ENCODE assay signal across 10 cellular contexts in the genomic region with DNA sequence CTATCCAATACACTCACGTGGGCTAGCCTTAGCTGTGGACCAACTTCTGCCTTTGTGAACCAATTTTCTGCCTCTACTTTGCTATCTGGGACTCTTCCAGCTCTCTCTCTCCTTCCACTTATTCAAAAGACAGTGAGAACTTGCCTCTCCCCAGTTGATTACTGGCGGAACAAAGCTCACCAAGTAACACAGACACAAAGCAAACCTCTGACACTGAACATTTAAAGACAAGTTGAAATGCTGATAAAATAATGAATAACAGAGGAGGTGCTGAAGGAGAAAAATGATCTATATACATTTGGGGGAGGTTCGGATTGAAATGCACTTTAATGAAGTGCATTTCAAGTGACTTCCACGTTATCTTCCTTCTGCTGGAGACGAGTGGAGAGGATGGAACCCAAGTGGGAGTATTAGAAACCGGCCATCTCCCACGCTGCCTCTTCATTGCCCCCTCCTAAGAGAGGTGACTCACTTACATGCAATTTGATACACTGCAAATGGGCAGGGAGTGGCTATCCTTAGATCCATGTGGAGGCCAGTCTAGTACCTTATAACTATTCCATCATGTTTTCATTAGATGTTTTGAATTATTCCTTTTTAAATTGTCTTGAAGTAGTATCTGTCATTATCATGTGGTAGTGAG. TPM values are rescaled to one million over a fixed set of nuclear protein-coding genes. Genes with fewer than 3 reads are reported as not detected.
A peak's percentile ranks its signal among the peaks of the same experiment; 100 is the strongest.
DNase-seq lines count a peak whose midpoint lies in the region; FAIRE-seq and TF ChIP-seq lines count a peak whose summit lies in the region.
"Had no signal": no experiment of that assay in that cellular context is flagged by ENCODE, and none has a peak within 500 bp of the region (broad histone marks: within the 10 kb centered on the region; RNA-seq: fewer than 3 reads in every experiment).

No MANE protein-coding gene starts in this region.

- intact Hi-C loops in activated naive CD4-positive, alpha-beta T cell treated with anti-CD3 and anti-CD28 coated beads for 36 hours (cut with micrococcal nuclease): no loop called here

- H3K4ac ChIP-seq in H1 (replicated peaks; ENCODE audit: insufficient read length, low read depth, low read length): no peak overlapping the region

- H3K27ac Mint-ChIP-seq in nephron: peak overlapping the region; percentile 26 to 80 (median 78)
- H3K27ac Mint-ChIP-seq in activated naive CD4-positive, alpha-beta T cell treated with anti-CD3 and anti-CD28 coated beads for 36 hours: no peak overlapping the region
- H3K27ac Mint-ChIP-seq: T-helper 1 cell treated with Interleukin-12 subunit alpha and Interleukin-12 subunit beta and Interleukin-4 antibody, amounts not matched to agents 30 μg/mL and 1 μg/mL, for 36 hours had no signal

- DNase-seq in DMS53 treated with DMSO at 0.1 percent for 48 hours (lab: John Stamatoyannopoulos, UW; ENCODE audit: unreplicated experiment) (peak; percentile 56), NCI-H226 (peak; percentile 92), H1 (ENCODE audit: low read depth in 1 of 2, low spot score in 2 of 2) (no peak), NCI-H446 treated with DMSO at 0.1 percent for 48 hours (lab: John Stamatoyannopoulos, UW) (no peak), 8988T (no peak), germinal center (ENCODE audit: low spot score) (no peak)
- DNase-seq in activated naive CD4-positive, alpha-beta T cell treated with anti-CD3 and anti-CD28 coated beads for 36 hours: no peak
- DNase-seq: NCI-H2081 had no signal

- H3K9me3 Mint-ChIP-seq in nephron: peaks cover 11% of the 10 kb centered on the region
- peaks cover 1% of the 10 kb centered on the region for H3K9me3 Mint-ChIP-seq in activated naive CD4-positive, alpha-beta T cell treated with anti-CD3 and anti-CD28 coated beads for 36 hours

- H3K27ac ChIP-seq in H1 (ENCODE audit: low read depth, low read length): no peak overlapping the region

- no peaks in the 10 kb centered on the region for H3K79me1 ChIP-seq in H1 (ENCODE audit: low read depth, low read length)

- H4K20me1 ChIP-seq in H1 (replicated peaks in 1 of 2; ENCODE audit: control insufficient read depth in 1 of 2, insufficient read depth in 2 of 2, low read length in 2 of 2): no peaks in the 10 kb centered on the region

- FAIRE-seq in H1 (lab: Jason Lieb, UNC): no peak

- TF ChIP-seq CTCF in H1 (IDR thresholded peaks at IDR 0.05; ENCODE audit: control extremely low read depth in 1 of 3, insufficient read depth in 1 of 3, low read depth in 1 of 3, low read length in 3 of 3) (no peak), nephron (IDR thresholded peaks at IDR 0.05; ENCODE audit: unreplicated experiment in 3 of 3) (no peak)

- no peak for TF ChIP-seq EP300 in H1 (IDR thresholded peaks at IDR 0.05; ENCODE audit: borderline replicate concordance in 1 of 2, low read depth in 2 of 2, low read length in 2 of 2)

- no peak overlapping the region for H3K4me3 ChIP-seq in H1 (ENCODE audit: extremely low read depth in 1 of 4, insufficient read depth in 2 of 4, low read depth in 3 of 4, low read length in 4 of 4)

- H3K4me3 Mint-ChIP-seq in nephron: peak overlapping the region in 2 of 3 experiments; percentile 37 to 69
- no peak overlapping the region for H3K4me3 Mint-ChIP-seq in activated naive CD4-positive, alpha-beta T cell treated with anti-CD3 and anti-CD28 coated beads for 36 hours
- H3K4me3 Mint-ChIP-seq: T-helper 1 cell treated with Interleukin-12 subunit alpha and Interleukin-12 subunit beta and Interleukin-4 antibody, amounts not matched to agents 30 μg/mL and 1 μg/mL, for 36 hours had no signal

- no peak overlapping the region for H3K14ac ChIP-seq in H1 (ENCODE audit: insufficient read length)

- POLR2A ChIA-PET in H1 (lab: Charles Lee; ENCODE audit: partially characterized antibody): interaction anchor here (1.0 to 1.5 kb wide), 5 partner anchors 8 to 28 kb away, joined by 3 to 5 read pairs (median 4); no protein-coding TSS in a partner anchor

- H3K9me3 ChIP-seq in H1 (ENCODE audit: insufficient read depth in 2 of 2, low read depth in 1 of 2, low read length in 1 of 2): peaks cover 7 to 11% of the 10 kb centered on the region in 2 experiments

- H4K5ac ChIP-seq in H1 (ENCODE audit: insufficient read length, low read depth, low read length): no peak overlapping the region

- no peak overlapping the region for H2BK120ac ChIP-seq in H1 (replicated peaks; ENCODE audit: low read depth, low read length)

- H4K91ac ChIP-seq in H1 (replicated peaks; ENCODE audit: insufficient read length, low read length): no peak overlapping the region

- no peak overlapping the region for H2AK5ac ChIP-seq in H1 (ENCODE audit: low read depth, low read length)

- no peaks in the 10 kb centered on the region for H3K23me2 ChIP-seq in H1 (ENCODE audit: low read depth, low read length)

- no peak overlapping the region for H2BK20ac ChIP-seq in H1 (ENCODE audit: low read length)

- H3K56ac ChIP-seq in H1 (replicated peaks; ENCODE audit: insufficient read length, low read depth, low read length): no peak overlapping the region

- no peak overlapping the region for H3K4me2 ChIP-seq in H1 (ENCODE audit: insufficient read depth in 1 of 2, low read depth in 2 of 2, low read length in 2 of 2)

- no peak for TF ChIP-seq POLR2A in H1 (IDR thresholded peaks at IDR 0.05; ENCODE audit: control extremely low read depth in 1 of 2, low read depth in 2 of 2, low read length in 2 of 2)

- H2AFZ ChIP-seq in H1 (ENCODE audit: low read length): no peak overlapping the region

- no peak overlapping the region for H4K8ac ChIP-seq in H1 (ENCODE audit: extremely low read depth, insufficient read depth, low read length)

- no peak overlapping the region for H3K23ac ChIP-seq in H1 (ENCODE audit: insufficient read length)

- H3K18ac ChIP-seq in H1 (ENCODE audit: extremely low read depth, low read length): no peak overlapping the region

- no peaks in the 10 kb centered on the region for H3K27me3 ChIP-seq in H1 (replicated peaks in 1 of 4; ENCODE audit: control insufficient read depth in 3 of 4, extremely low read depth in 1 of 4, insufficient read depth in 3 of 4, low read length in 3 of 4)

- no peak for TF ChIP-seq RAD21 in H1 (IDR thresholded peaks at IDR 0.05 in 1 of 2, conservative IDR thresholded peaks at IDR 0.05 in 1 of 2; ENCODE audit: low read depth in 2 of 2, low read length in 2 of 2)

- H2BK5ac ChIP-seq in H1 (ENCODE audit: low read depth, low read length): no peak overlapping the region

- peaks cover 26% of the 10 kb centered on the region for H3K27me3 Mint-ChIP-seq in nephron (ENCODE audit: low read depth)
- peaks cover 19% of the 10 kb centered on the region for H3K27me3 Mint-ChIP-seq in activated naive CD4-positive, alpha-beta T cell treated with anti-CD3 and anti-CD28 coated beads for 36 hours (ENCODE audit: low read depth)

- CTCF ChIA-PET in H1 (lab: Charles Lee; ENCODE audit: partially characterized antibody): interaction anchor here (0.7 to 3.6 kb wide), 4 partner anchors 8 to 355 kb away, joined by 3 to 15 read pairs (median 5); no protein-coding TSS in a partner anchor
- CTCF ChIA-PET in activated naive CD4-positive, alpha-beta T cell treated with anti-CD3 and anti-CD28 coated beads for 36 hours (lab: Charles Lee): no interaction called here

- no peak overlapping the region for H2BK15ac ChIP-seq in H1 (ENCODE audit: low read length)

- no peak overlapping the region for H2BK12ac ChIP-seq in H1 (ENCODE audit: low read depth, low read length)

- no peak overlapping the region for H3K9ac ChIP-seq in H1 (replicated peaks in 1 of 4; ENCODE audit: extremely low read depth in 1 of 4, low read depth in 3 of 4, low read length in 3 of 4)

- H3K36me3 Mint-ChIP-seq in nephron (ENCODE audit: low read depth): peaks cover 5% of the 10 kb centered on the region
- no peaks in the 10 kb centered on the region for H3K36me3 Mint-ChIP-seq in activated naive CD4-positive, alpha-beta T cell treated with anti-CD3 and anti-CD28 coated beads for 36 hours (ENCODE audit: low read depth)

- H3K4me1 ChIP-seq in H1 (replicated peaks in 1 of 4; ENCODE audit: control insufficient read depth in 3 of 4, insufficient read depth in 4 of 4, low read length in 3 of 4): peaks cover 0 to 5% (median 1%) of the 10 kb centered on the region in 4 experiments; a peak in 3 of 7 replicates

- WGBS in H1 (ENCODE audit: extremely low coverage in 1 of 2, insufficient coverage in 1 of 2, insufficient read length in 1 of 2, insufficient replicate concordance in 2 of 2, low coverage in 1 of 2, low lambda C conversion rate in 2 of 2, missing lambda C conversion rate in 1 of 2), 2 experiments: 59% methylated on average over 7 of the region's 7 CpGs; no CpG with 5 or more reads in 1 of the 2 experiments

- no peaks in the 10 kb centered on the region for H3K79me2 ChIP-seq in H1 (ENCODE audit: control insufficient read depth in 1 of 2, insufficient read depth in 2 of 2, low read length in 2 of 2)

- peaks cover 31% of the 10 kb centered on the region for H3K4me1 Mint-ChIP-seq in nephron
- H3K4me1 Mint-ChIP-seq in activated naive CD4-positive, alpha-beta T cell treated with anti-CD3 and anti-CD28 coated beads for 36 hours (ENCODE audit: low read depth): no peaks in the 10 kb centered on the region

- H3K36me3 ChIP-seq in H1 (ENCODE audit: control insufficient read depth in 2 of 4, insufficient read depth in 4 of 4, low read length in 3 of 4): no peaks in the 10 kb centered on the region; a peak in 2 of 8 replicates

TF ChIP-seq in H1, 55 proteins besides CTCF, POLR2A, EP300 and RAD21 (continues in another document):
- TF ChIP-seq, protein P1, sequence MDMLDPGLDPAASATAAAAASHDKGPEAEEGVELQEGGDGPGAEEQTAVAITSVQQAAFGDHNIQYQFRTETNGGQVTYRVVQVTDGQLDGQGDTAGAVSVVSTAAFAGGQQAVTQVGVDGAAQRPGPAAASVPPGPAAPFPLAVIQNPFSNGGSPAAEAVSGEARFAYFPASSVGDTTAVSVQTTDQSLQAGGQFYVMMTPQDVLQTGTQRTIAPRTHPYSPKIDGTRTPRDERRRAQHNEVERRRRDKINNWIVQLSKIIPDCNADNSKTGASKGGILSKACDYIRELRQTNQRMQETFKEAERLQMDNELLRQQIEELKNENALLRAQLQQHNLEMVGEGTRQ (IDR thresholded peaks at IDR 0.05; ENCODE audit: low read length): no peak
- TF ChIP-seq NRF1 (IDR thresholded peaks at IDR 0.05; ENCODE audit: low read depth, low read length) (no peak), JUND (IDR thresholded peaks at IDR 0.05; ENCODE audit: low read length) (peak; percentile 48; the same call in 1 of the 2 replicates), ASH2L (IDR thresholded peaks at IDR 0.05; ENCODE audit: low read length) (no peak)

RNA-seq across cellular contexts. Expression of gene GLI2, which starts 6.1 kb away (rescaled TPM):
- total RNA-seq in H1 (2021; fragmentation: NEBNext Ultra II Directional; extraction: Animal tissue kit (Norgen Biotek cat#: 25700)): 46.9 and 49.8 TPM in 2 replicates
- polyA plus RNA-seq in H1 (2011; rRNA removed): 18.4 and 28.8 TPM in 2 replicates
- 12.7 TPM for polyA plus RNA-seq in H1 (2011; cell fraction: cytosol; rRNA removed)
- 59.5 TPM for polyA plus RNA-seq in H1 (2011; cell fraction: nucleus; rRNA removed)
- 17.6 to 27.8 TPM (median 24.7 TPM) in 4 replicates for polyA plus RNA-seq in H1 (2012, experiment 1 of 2)
- 9.7 TPM for polyA plus RNA-seq in H1 (2012, experiment 2 of 2)
- polyA plus RNA-seq in H1 (2013, experiment 1 of 2): 17.1 TPM
- polyA plus RNA-seq in H1 (2013, experiment 2 of 2): 16.9 TPM
- polyA minus RNA-seq in H1 (2011; rRNA and poly(A)+ RNA removed): 17.2 and 19.9 TPM in 2 replicates
- polyA minus RNA-seq in H1 (2011; cell fraction: cytosol; rRNA and poly(A)+ RNA removed): 23.0 TPM
- 42.4 TPM for polyA minus RNA-seq in H1 (2011; cell fraction: nucleus; rRNA and poly(A)+ RNA removed)
- total RNA-seq in activated naive CD4-positive, alpha-beta T cell treated with anti-CD3 and anti-CD28 coated beads for 36 hours: not detected

Comparison
In these comparisons a context has a peak if more than half of its experiments do, and no peak if none do; other contexts are left out.
1. DNase-seq: peak in DMS53 treated with DMSO at 0.1 percent for 48 hours (single experiment) and NCI-H226 (single experiment); none in H1 (0 of 2), activated naive CD4-positive, alpha-beta T cell treated with anti-CD3 and anti-CD28 coated beads for 36 hours (single experiment), NCI-H446 treated with DMSO at 0.1 percent for 48 hours (single experiment), 8988T (single experiment) and germinal center (single experiment).
2. RNA of gene GLI2, which starts 6.1 kb away (total RNA-seq): 46.9 to 49.8 TPM in H1; not detected in activated naive CD4-positive, alpha-beta T cell treated with anti-CD3 and anti-CD28 coated beads for 36 hours; every median in the first group is over 10 times any median in the second.